16 cellular contexts compared by ENCODE assay signal in genomic region chr11:79925570-79925969, GRCh38.
DNase-seq lines count a peak whose midpoint lies in the region; ATAC-seq and TF ChIP-seq lines count a peak whose summit lies in the region.
"Had no signal": no experiment of that assay in that cellular context is flagged by ENCODE, and none has a peak within 500 bp of the region (broad histone marks: within the 10 kb centered on the region; RNA-seq: fewer than 3 reads in every experiment).

No MANE protein-coding gene starts in this region.

- no peak for TF ChIP-seq CTCF in OCI-LY3 (IDR thresholded peaks at IDR 0.05; ENCODE audit: low read depth, low read length)
- no peak for TF ChIP-seq CTCF in progenitor cell of endocrine pancreas (IDR thresholded peaks at IDR 0.05; ENCODE audit: unreplicated experiment)

- H3K27ac ChIP-seq in OCI-LY3 (ENCODE audit: low read length), result peak overlapping the region; percentile 62
- H3K27ac ChIP-seq: BLaER1, breast epithelium, sigmoid colon, SK-N-MC, stomach had no signal

- peaks cover 20% of the 10 kb centered on the region for H3K4me1 ChIP-seq in OCI-LY3 (ENCODE audit: low read length)
- H3K4me1 ChIP-seq: breast epithelium, sigmoid colon, stomach had no signal

- H3K27me3 ChIP-seq in OCI-LY3 (ENCODE audit: low read depth, low read length), result no peaks in the 10 kb centered on the region
- H3K27me3 ChIP-seq: BLaER1, breast epithelium, sigmoid colon, stomach had no signal

- H3K4me3 ChIP-seq in OCI-LY3 (ENCODE audit: low read length), result peak overlapping the region; percentile 41
- H3K4me3 ChIP-seq: BLaER1, breast epithelium, sigmoid colon, SK-N-MC, stomach had no signal

- no peaks in the 10 kb centered on the region for H3K36me3 ChIP-seq in OCI-LY3 (replicated peaks; ENCODE audit: low read depth, low read length)
- H3K36me3 ChIP-seq: BLaER1, breast epithelium, sigmoid colon, stomach had no signal

- peaks cover 2% of the 10 kb centered on the region for H3K9me3 Mint-ChIP-seq in progenitor cell of endocrine pancreas (ENCODE audit: low read depth)

- H3K79me2 ChIP-seq in OCI-LY3 (ENCODE audit: low read length), result no peaks in the 10 kb centered on the region

- peak overlapping the region; percentile 73 for H3K4me2 ChIP-seq in OCI-LY3 (ENCODE audit: low read length)
- H3K4me2 ChIP-seq: BLaER1 had no signal

- no peak overlapping the region for H3K27ac Mint-ChIP-seq in progenitor cell of endocrine pancreas

- no peak for DNase-seq in progenitor cell of endocrine pancreas (ENCODE audit: low spot score, unreplicated experiment)
- DNase-seq in amniotic stem cell (lab: John Stamatoyannopoulos, UW), result no peak
- DNase-seq in RKO (ENCODE audit: low spot score), result no peak
- no peak for DNase-seq in SIG-M5 treated with dmso at 0.1 percent for 504 hours (lab: John Stamatoyannopoulos, UW; ENCODE audit: unreplicated experiment)
- DNase-seq: activated naive CD4-positive, alpha-beta T cell treated with Interleukin-2 at 50 U/mL for 16 hours; effector CD4-positive, alpha-beta T cell; H7; sigmoid colon; stomach had no signal

- H3K9ac ChIP-seq in OCI-LY3 (ENCODE audit: low read length), result no peak overlapping the region; the same call in 1 of the 2 replicates
- H3K9ac ChIP-seq: BLaER1 had no signal

- H3K36me3 Mint-ChIP-seq in progenitor cell of endocrine pancreas (ENCODE audit: insufficient read depth), result no peaks in the 10 kb centered on the region

- H4K20me1 ChIP-seq in OCI-LY3 (ENCODE audit: insufficient read depth, low read length), result no peaks in the 10 kb centered on the region
- H4K20me1 ChIP-seq: BLaER1 had no signal

- no peaks in the 10 kb centered on the region for H3K27me3 Mint-ChIP-seq in progenitor cell of endocrine pancreas

- H3K4me1 Mint-ChIP-seq in progenitor cell of endocrine pancreas (ENCODE audit: low read depth), result peaks cover 3% of the 10 kb centered on the region

- no peak overlapping the region for H3K4me3 Mint-ChIP-seq in progenitor cell of endocrine pancreas (ENCODE audit: low read depth)

- ATAC-seq in GM18907 (IDR thresholded peaks at IDR 0.05; ENCODE audit: unreplicated experiment), result peak; percentile 100
- peak; percentile 91 for ATAC-seq in GM21529 (IDR thresholded peaks at IDR 0.05; ENCODE audit: unreplicated experiment)
- ATAC-seq in HG03097 (IDR thresholded peaks at IDR 0.05; ENCODE audit: low FRiP score, unreplicated experiment), result peak; percentile 98

- H2AFZ ChIP-seq in OCI-LY3 (ENCODE audit: low read depth, low read length), result no peak overlapping the region

- 0 out of 2 replicates have a peak, but pooled peaks cover 3% of the 10 kb centered on the region for H3K9me3 ChIP-seq in OCI-LY3 (ENCODE audit: insufficient read depth, low read length)
- H3K9me3 ChIP-seq: BLaER1, breast epithelium, sigmoid colon, stomach had no signal
